ENCODE assay signal across 21 cellular contexts in genomic region chr10:124622158-124622557, GRCh38.
DNase-seq lines count a peak whose midpoint lies in the region; ATAC-seq and TF ChIP-seq lines count a peak whose summit lies in the region.
"Had no signal": no experiment of that assay in that cellular context is flagged by ENCODE, and none has a peak within 500 bp of the region (broad histone marks: within the 10 kb centered on the region; RNA-seq: fewer than 3 reads in every experiment).

No MANE protein-coding gene starts in this region.

- H3K27ac Mint-ChIP-seq in stimulated activated memory B cell treated with anti-CD40 and anti-IgM and Interleukin-4, amounts not matched to agents 10 μg/mL and 1 μg/mL and 100 μg/mL, for 72 hours: peak overlapping the region; percentile 81
- H3K27ac Mint-ChIP-seq: activated CD8-positive, alpha-beta memory T cell treated with anti-CD3 and anti-CD28 coated beads, Interleukin-2, amount 10 ng/mL, durations not matched to agents 7 days and 5 days; activated T-helper 2 cell treated with anti-CD3 and anti-CD28 coated beads, Interferon-gamma antibody, Interleukin-2, Interleukin-4, amounts not matched to agents 10 μg/mL and 5 μg/mL and 100 μg/mL, durations not matched to agents 14 hours and 24 hours and 36 hours; GM23338 had no signal

- WGBS in heart left ventricle, 4 donors: 69 to 85% (median 72%) methylated on average over 10 to 13 of the region's 13 CpGs

- H3K27ac ChIP-seq in DOHH2 (ENCODE audit: low read depth, low read length): peak overlapping the region; percentile 32
- H3K27ac ChIP-seq in OCI-LY1 (ENCODE audit: low read depth, low read length, poor library complexity, severe bottlenecking): peak overlapping the region; percentile 93
- peak overlapping the region in 11 of 12 donors; percentile 15 to 80 (median 65) for H3K27ac ChIP-seq in heart left ventricle
- H3K27ac ChIP-seq: SK-N-MC, thoracic aorta had no signal

- H3K4me1 ChIP-seq in DOHH2 (ENCODE audit: control insufficient read depth, low read length) (peaks cover 58% of the 10 kb centered on the region), OCI-LY1 (ENCODE audit: insufficient read depth, low read length, severe bottlenecking) (peaks cover 100% of the 10 kb centered on the region), heart left ventricle (peaks cover 0 to 99% (median 59%) of the 10 kb centered on the region in 12 donors)

- no peak overlapping the region for H3K4me3 ChIP-seq in DOHH2 (ENCODE audit: low read length)
- no peak overlapping the region for H3K4me3 ChIP-seq in OCI-LY1 (ENCODE audit: low read depth, low read length, poor library complexity, severe bottlenecking)
- peak overlapping the region in 1 of 12 donors; percentile 0 for H3K4me3 ChIP-seq in heart left ventricle
- H3K4me3 ChIP-seq: GM23338, SK-N-MC had no signal

- no peaks in the 10 kb centered on the region for H3K27me3 Mint-ChIP-seq in stimulated activated memory B cell treated with anti-CD40 and anti-IgM and Interleukin-4, amounts not matched to agents 10 μg/mL and 1 μg/mL and 100 μg/mL, for 72 hours
- H3K27me3 Mint-ChIP-seq: activated CD8-positive, alpha-beta memory T cell treated with anti-CD3 and anti-CD28 coated beads, Interleukin-2, amount 10 ng/mL, durations not matched to agents 7 days and 5 days had no signal

- peak overlapping the region; percentile 17; the same call in 1 of the 2 replicates for H3K9ac ChIP-seq in OCI-LY1 (ENCODE audit: low read length)

- H2AFZ ChIP-seq in OCI-LY1 (ENCODE audit: low read length): no peak overlapping the region
- H2AFZ ChIP-seq: GM23338 had no signal

- H3K4me3 Mint-ChIP-seq in stimulated activated memory B cell treated with anti-CD40 and anti-IgM and Interleukin-4, amounts not matched to agents 10 μg/mL and 1 μg/mL and 100 μg/mL, for 72 hours: no peak overlapping the region
- H3K4me3 Mint-ChIP-seq: activated CD8-positive, alpha-beta memory T cell treated with anti-CD3 and anti-CD28 coated beads, Interleukin-2, amount 10 ng/mL, durations not matched to agents 7 days and 5 days; GM23338 had no signal

- H3K36me3 ChIP-seq in DOHH2 (ENCODE audit: control insufficient read depth, low read length) (peaks cover 22% of the 10 kb centered on the region), OCI-LY1 (ENCODE audit: insufficient read depth, low read length) (peaks cover 19% of the 10 kb centered on the region), heart left ventricle (peaks cover 0 to 41% (median 5%) of the 10 kb centered on the region in 9 donors)
- H3K36me3 ChIP-seq: thoracic aorta had no signal

- intact Hi-C loops in heart left ventricle (cut with DNase I): loop anchor here in 4 of 10 donors (2.0 to 10.0 kb wide), 6 partner anchors 57 to 123 kb away; partner anchors contain the start of gene FAM53B (in 1 of the 4)

- TF ChIP-seq CTCF in DOHH2 (IDR thresholded peaks at IDR 0.05; ENCODE audit: low read depth, low read length, poor library complexity, severe bottlenecking) (no peak), OCI-LY1 (IDR thresholded peaks at IDR 0.05; ENCODE audit: low read length) (no peak), heart left ventricle (IDR thresholded peaks at IDR 0.05) (no peak)

- TF ChIP-seq POLR2A in heart left ventricle (IDR thresholded peaks at IDR 0.05): no peak

- H3K4me2 ChIP-seq in DOHH2 (ENCODE audit: low read length) (peak overlapping the region; percentile 67), OCI-LY1 (ENCODE audit: low read length) (peak overlapping the region; percentile 9; the same call in 1 of the 2 replicates)
- H3K4me2 ChIP-seq: GM23338 had no signal

- no peaks in the 10 kb centered on the region for H3K9me3 Mint-ChIP-seq in stimulated activated memory B cell treated with anti-CD40 and anti-IgM and Interleukin-4, amounts not matched to agents 10 μg/mL and 1 μg/mL and 100 μg/mL, for 72 hours
- H3K9me3 Mint-ChIP-seq: activated T-helper 2 cell treated with anti-CD3 and anti-CD28 coated beads, Interferon-gamma antibody, Interleukin-2, Interleukin-4, amounts not matched to agents 10 μg/mL and 5 μg/mL and 100 μg/mL, durations not matched to agents 14 hours and 24 hours and 36 hours; GM23338 had no signal

- peaks cover 93% of the 10 kb centered on the region for H3K4me1 Mint-ChIP-seq in stimulated activated memory B cell treated with anti-CD40 and anti-IgM and Interleukin-4, amounts not matched to agents 10 μg/mL and 1 μg/mL and 100 μg/mL, for 72 hours

- peak in 3 of 4 donors; percentile 3 to 6 (median 3) for ATAC-seq in heart left ventricle
- ATAC-seq in stimulated activated memory B cell treated with anti-CD40 and anti-IgM and Interleukin-4, amounts not matched to agents 10 μg/mL and 1 μg/mL and 100 μg/mL, for 72 hours: no peak
- ATAC-seq: activated CD8-positive, alpha-beta memory T cell treated with anti-CD3 and anti-CD28 coated beads, Interleukin-2, amount 10 ng/mL, durations not matched to agents 7 days and 5 days; GM23338; left lobe of liver; Panc1 had no signal

- H3K27me3 ChIP-seq in DOHH2 (ENCODE audit: control insufficient read depth, low read length) (no peaks in the 10 kb centered on the region), OCI-LY1 (ENCODE audit: insufficient read depth, low read length) (no peaks in the 10 kb centered on the region), heart left ventricle (no peaks in the 10 kb centered on the region)

- peaks cover 21% of the 10 kb centered on the region for H3K36me3 Mint-ChIP-seq in stimulated activated memory B cell treated with anti-CD40 and anti-IgM and Interleukin-4, amounts not matched to agents 10 μg/mL and 1 μg/mL and 100 μg/mL, for 72 hours

- DNase-seq in heart left ventricle: no peak
- no peak for DNase-seq in SIG-M5 treated with dmso at 0.1 percent for 504 hours (lab: John Stamatoyannopoulos, UW; ENCODE audit: unreplicated experiment)
- no peak for DNase-seq in activated CD8-positive, alpha-beta memory T cell treated with anti-CD3 and anti-CD28 coated beads, Interleukin-2, amount 50 U/mL, for 48 hours
- no peak for DNase-seq in DMS53 (lab: John Stamatoyannopoulos, UW)
- DNase-seq: activated CD4-positive, alpha-beta T cell treated with anti-CD3 and anti-CD28 coated beads for 4 hours; activated CD8-positive, alpha-beta memory T cell treated with anti-CD3 and anti-CD28 coated beads, Interleukin-2, amount 10 ng/mL, durations not matched to agents 7 days and 5 days; Calu3; erythroblast; NCI-H1105; NCI-H2171 treated with DMSO at 0.1 percent for 48 hours; NCI-H774; stimulated activated CD4-positive, alpha-beta T cell treated with anti-CD3 and anti-CD28 coated beads, Interleukin-15, amount 100 ng/mL, for 24 hours had no signal

- H3F3A ChIP-seq in DOHH2 (ENCODE audit: control insufficient read depth, insufficient read depth): no peaks in the 10 kb centered on the region; the same call in 1 of the 2 replicates
- H3F3A ChIP-seq in OCI-LY1 (ENCODE audit: insufficient read depth, low read length): no peaks in the 10 kb centered on the region

- H3K9me2 ChIP-seq in DOHH2 (replicated peaks; ENCODE audit: control insufficient read depth, low read length) (no peaks in the 10 kb centered on the region), OCI-LY1 (ENCODE audit: low read depth, low read length) (no peaks in the 10 kb centered on the region)

- no peaks in the 10 kb centered on the region for H3K9me3 ChIP-seq in DOHH2 (ENCODE audit: control insufficient read depth, insufficient read depth, low read length)
- no peaks in the 10 kb centered on the region for H3K9me3 ChIP-seq in OCI-LY1 (ENCODE audit: low read length)
- H3K9me3 ChIP-seq in heart left ventricle: no peaks in the 10 kb centered on the region
- H3K9me3 ChIP-seq: thoracic aorta had no signal

- H4K20me1 ChIP-seq in DOHH2 (ENCODE audit: control insufficient read depth, insufficient read depth, low read depth, low read length) (no peaks in the 10 kb centered on the region), OCI-LY1 (ENCODE audit: insufficient read depth, low read length) (no peaks in the 10 kb centered on the region)

- H3K79me2 ChIP-seq in DOHH2 (ENCODE audit: control insufficient read depth, low read length): peaks cover 20% of the 10 kb centered on the region
- H3K79me2 ChIP-seq in OCI-LY1 (ENCODE audit: insufficient read depth, low read length): no peaks in the 10 kb centered on the region

Comparison
In these comparisons a context has a peak if more than half of its experiments do, and no peak if none do; other contexts are left out.
1. H3K27ac ChIP-seq: peak in every context shown above with its lines; median percentile 93 in OCI-LY1; 65 in heart left ventricle; 32 in DOHH2.